ENCODE assay signal across 8 cellular contexts in genomic region chr19:55178781-55179569, GRCh38. TPM values are rescaled to one million over a fixed set of nuclear protein-coding genes. Genes with fewer than 3 reads are reported as not detected.
DNase-seq lines count a peak whose midpoint lies in the region; ATAC-seq, FAIRE-seq and TF ChIP-seq lines count a peak whose summit lies in the region.

No MANE protein-coding gene starts in this region.

- TF ChIP-seq CTCF in Caco-2 (IDR thresholded peaks at IDR 0.05; ENCODE audit: insufficient read depth in 1 of 2, low read depth in 1 of 2, low read length in 1 of 2, severe bottlenecking in 1 of 2, unreplicated experiment in 1 of 2) = no peak
- TF ChIP-seq CTCF in Loucy (conservative IDR thresholded peaks at IDR 0.05; ENCODE audit: low read length) = no peak
- TF ChIP-seq CTCF in pancreas (IDR thresholded peaks at IDR 0.05) = no peak
- TF ChIP-seq CTCF in thoracic aorta (IDR thresholded peaks at IDR 0.05) = no peak

- H3F3A ChIP-seq in Loucy (ENCODE audit: low read depth) = no peaks in the 10 kb centered on the region

- H3K27ac Mint-ChIP-seq in Caco-2 (ENCODE audit: unreplicated experiment) = peak overlapping the region; percentile 40

- H3K4me3 Mint-ChIP-seq in Caco-2 (ENCODE audit: unreplicated experiment) = peak overlapping the region; percentile 74

- H3K9me3 ChIP-seq in Caco-2 (no peaks in the 10 kb centered on the region), Loucy (ENCODE audit: insufficient read depth, low read depth, low read length) (no peaks in the 10 kb centered on the region), pancreas (no peaks in the 10 kb centered on the region), thoracic aorta (no peaks in the 10 kb centered on the region)

- H3K9me3 Mint-ChIP-seq in Caco-2 (ENCODE audit: unreplicated experiment) = no peaks in the 10 kb centered on the region

- no peaks in the 10 kb centered on the region for H3K79me2 ChIP-seq in Loucy (ENCODE audit: insufficient read depth, low read length)

- peaks cover 15% of the 10 kb centered on the region for H3K27me3 Mint-ChIP-seq in Caco-2 (ENCODE audit: insufficient read depth, unreplicated experiment)

- no peaks in the 10 kb centered on the region for H3K36me3 Mint-ChIP-seq in Caco-2 (ENCODE audit: insufficient read depth, unreplicated experiment)

- H3K4me1 ChIP-seq in Caco-2 = peaks cover 17% of the 10 kb centered on the region; the same call in 1 of the 2 replicates
- peaks cover 7% of the 10 kb centered on the region for H3K4me1 ChIP-seq in Loucy (ENCODE audit: insufficient read depth, low read length, poor library complexity, severe bottlenecking)
- no peaks in the 10 kb centered on the region for H3K4me1 ChIP-seq in pancreas
- H3K4me1 ChIP-seq in thoracic aorta (ENCODE audit: control insufficient read depth in 1 of 2, low read depth in 2 of 2) = peaks cover 10 to 14% of the 10 kb centered on the region in 2 donors

- no peak overlapping the region for H2AFZ ChIP-seq in Loucy (ENCODE audit: low read length)

- DNase-seq in Caco-2 (peak; percentile 77 to 78), SHP77 (lab: John Stamatoyannopoulos, UW) (peak; percentile 85 to 89), activated gamma-delta T cell treated with Interleukin-2 at 50 U/mL for 16 hours (peak; percentile 94), foreskin melanocyte (peak; percentile 91), pancreas (peak; percentile 68 to 94 (median 84)), thoracic aorta (ENCODE audit: low spot score) (no peak)

- WGBS in pancreas, 2 donors = 7 to 8% methylated on average over 56 to 58 of the region's 58 CpGs

- H3K27me3 ChIP-seq in Caco-2 (replicated peaks; ENCODE audit: control insufficient read depth, insufficient read depth, low read length) (no peaks in the 10 kb centered on the region), Loucy (ENCODE audit: insufficient read depth, low read length, poor library complexity, severe bottlenecking) (no peaks in the 10 kb centered on the region), pancreas (peaks cover 0 to 41% (median 7%) of the 10 kb centered on the region in 4 donors), thoracic aorta (replicated peaks; ENCODE audit: insufficient read depth) (peaks cover 22% of the 10 kb centered on the region)

- no peaks in the 10 kb centered on the region for H3K9me2 ChIP-seq in Loucy (replicated peaks; ENCODE audit: low read depth, low read length)

- intact Hi-C loops in Caco-2 (cut with micrococcal nuclease; ENCODE audit: unreplicated experiment) (loop anchor here (2.0 kb wide), 1 partner anchor 38 kb away; no protein-coding TSS in a partner anchor), pancreas (cut with DNase I) (no loop called here)

- no peak overlapping the region for H3K9ac ChIP-seq in Loucy (ENCODE audit: low read depth, low read length, poor library complexity, severe bottlenecking)

- BruUV-seq in Caco-2 (replicated peaks; lab: Mats Ljungman, UMichigan) = no TSS peak

- H3K36me3 ChIP-seq in Caco-2 (ENCODE audit: control insufficient read depth, insufficient read depth, low read length) (no peaks in the 10 kb centered on the region), Loucy (ENCODE audit: insufficient read depth, low read length) (no peaks in the 10 kb centered on the region), pancreas (no peaks in the 10 kb centered on the region), thoracic aorta (no peaks in the 10 kb centered on the region)

- CTCF ChIA-PET in Caco-2 (lab: Charles Lee) = interaction anchor here (0.8 to 1.9 kb wide), 3 partner anchors 28 to 161 kb away, joined by 3 to 10 read pairs (median 3); partner anchors contain the start of gene KMT5C

- H3K4me3 ChIP-seq in Caco-2 (ENCODE audit: low read depth, low read length) = peak overlapping the region; percentile 20
- peak overlapping the region; percentile 59 for H3K4me3 ChIP-seq in Loucy (ENCODE audit: low read length, poor library complexity, severe bottlenecking)
- H3K4me3 ChIP-seq in pancreas = peak overlapping the region in 3 of 4 donors; percentile 4 to 14 (median 5)
- H3K4me3 ChIP-seq in thoracic aorta = peak overlapping the region; percentile 65

- no peaks in the 10 kb centered on the region for H4K20me1 ChIP-seq in Loucy (ENCODE audit: insufficient read depth, low read length, poor library complexity, severe bottlenecking)

- no peak for FAIRE-seq in pancreas (lab: Jason Lieb, UNC)

- H3K4me2 ChIP-seq in Loucy (ENCODE audit: low read depth, low read length, poor library complexity, severe bottlenecking) = peak overlapping the region; percentile 41

- POLR2A ChIA-PET in Caco-2 (lab: Charles Lee) = no interaction called here

- H3K27ac ChIP-seq in pancreas (no peak overlapping the region), thoracic aorta (no peak overlapping the region)

- peaks cover 18% of the 10 kb centered on the region for H3K4me1 Mint-ChIP-seq in Caco-2 (ENCODE audit: low read depth, unreplicated experiment)

- peak; percentile 63 for ATAC-seq in GM21717 (IDR thresholded peaks at IDR 0.05; ENCODE audit: unreplicated experiment)
- ATAC-seq in pancreas = peak; percentile 78 to 89 (median 85)
- no peak for ATAC-seq in thoracic aorta (ENCODE audit: insufficient number of reproducible peaks, low FRiP score, low read depth)

RNA-seq across cellular contexts. Expression of gene SYT5, which starts 1.1 kb away (rescaled TPM):
- total RNA-seq in Caco-2 (2022) = not detected in 2 replicates
- 1 to 10 TPM in 5 of 6 donors, under 1 TPM in 1; 0.88 to 3.7 (median 1.7) TPM for total RNA-seq in pancreas
- polyA plus RNA-seq in pancreas = 10 to 100 TPM; 10.6 to 41.1 TPM
- total RNA-seq in thoracic aorta = not detected

RNA-seq across cellular contexts. Expression of gene DNAAF3, which starts 12.6 kb away (rescaled TPM):
- total RNA-seq in Caco-2 (2022) = 0.45 and 0.91 TPM in 2 replicates
- 1 to 10 TPM; 1.2 to 3.2 (median 2.5) TPM for total RNA-seq in pancreas
- polyA plus RNA-seq in pancreas = 1 to 10 TPM; 3.0 to 3.3 TPM
- not detected for total RNA-seq in thoracic aorta

RNA-seq across cellular contexts. Expression of gene TNNI3, which starts 21.4 kb away (rescaled TPM):
- total RNA-seq in Caco-2 (2022) = 2.9 and 4.2 TPM in 2 replicates
- total RNA-seq in pancreas = 1 to 10 TPM in 1 of 6 donors, under 1 TPM in 1, not detected in 4; 0.66 to 4.1 TPM
- polyA plus RNA-seq in pancreas = 1 to 10 TPM; 2.2 to 2.9 TPM
- total RNA-seq in thoracic aorta = not detected

RNA-seq across cellular contexts. Expression of gene TNNT1, which starts 30.0 kb away (rescaled TPM):
- total RNA-seq in Caco-2 (2022) (11.8 and 18.0 TPM in 2 replicates), pancreas (under 1 TPM in 1 of 6 donors, not detected in 5; 0.54 TPM), thoracic aorta (not detected)
- 1 to 10 TPM in 1 of 2 donors, not detected in 1; 4.0 TPM for polyA plus RNA-seq in pancreas

RNA-seq across cellular contexts. Expression of gene PTPRH, which starts 30.3 kb away (rescaled TPM):
- total RNA-seq in Caco-2 (2022) (2.3 and 2.7 TPM in 2 replicates), pancreas (10 to 100 TPM in 2 of 6 donors, 1 to 10 TPM in 4; 5.1 to 15.3 (median 8.8) TPM), thoracic aorta (1 to 10 TPM in 1 of 2 donors, under 1 TPM in 1; 0.14 to 1.1 TPM)
- 1 to 10 TPM; 5.8 to 8.0 TPM for polyA plus RNA-seq in pancreas

Comparison
In these comparisons a context has a peak if more than half of its experiments do, and no peak if none do; other contexts are left out.
1. H3K4me3 ChIP-seq: peak in every context shown above with its lines; median percentile 65 in thoracic aorta; 59 in Loucy; 20 in Caco-2; 5 in pancreas.